Comparison of ENCODE assay signal across 10 cellular contexts in genomic region chr5:179852993-179853547, GRCh38. TPM values are rescaled to one million over a fixed set of nuclear protein-coding genes. Genes with fewer than 3 reads are reported as not detected.
DNase-seq lines count a peak whose midpoint lies in the region; ATAC-seq lines count a peak whose summit lies in the region.
"Had no signal": no experiment of that assay in that cellular context is flagged by ENCODE, and none has a peak within 500 bp of the region (broad histone marks: within the 10 kb centered on the region; RNA-seq: fewer than 3 reads in every experiment).

No MANE protein-coding gene starts in this region.

- no peak overlapping the region for H3K4me3 Mint-ChIP-seq in activated CD8-positive, alpha-beta T cell treated with anti-CD3 and anti-CD28 coated beads, Interleukin-2, amount 10 ng/mL, durations not matched to agents 7 days and 5 days

- H3K36me3 Mint-ChIP-seq in activated CD8-positive, alpha-beta T cell treated with anti-CD3 and anti-CD28 coated beads, Interleukin-2, amount 10 ng/mL, durations not matched to agents 7 days and 5 days (ENCODE audit: low read depth) = peaks cover 7% of the 10 kb centered on the region

- no peak overlapping the region for H3K27ac Mint-ChIP-seq in activated CD8-positive, alpha-beta T cell treated with anti-CD3 and anti-CD28 coated beads, Interleukin-2, amount 10 ng/mL, durations not matched to agents 7 days and 5 days

- POLR2A ChIA-PET in activated CD8-positive, alpha-beta T cell treated with anti-CD3 and anti-CD28 coated beads, Interleukin-2, amount 10 ng/mL, durations not matched to agents 7 days and 5 days (lab: Charles Lee) = no interaction called here

- ATAC-seq in GM19395 (IDR thresholded peaks at IDR 0.05; ENCODE audit: unreplicated experiment) (peak; percentile 94), HG02870 (IDR thresholded peaks at IDR 0.05; ENCODE audit: unreplicated experiment) (peak; percentile 77)
- no peak for ATAC-seq in activated CD8-positive, alpha-beta T cell treated with anti-CD3 and anti-CD28 coated beads, Interleukin-2, amount 10 ng/mL, durations not matched to agents 7 days and 5 days

- no peaks in the 10 kb centered on the region for H3K9me3 Mint-ChIP-seq in activated CD8-positive, alpha-beta T cell treated with anti-CD3 and anti-CD28 coated beads, Interleukin-2, amount 10 ng/mL, durations not matched to agents 7 days and 5 days (ENCODE audit: insufficient read depth)

- H3K4me1 Mint-ChIP-seq in activated CD8-positive, alpha-beta T cell treated with anti-CD3 and anti-CD28 coated beads, Interleukin-2, amount 10 ng/mL, durations not matched to agents 7 days and 5 days (ENCODE audit: low read depth) = peaks cover 8% of the 10 kb centered on the region

- H3K27me3 Mint-ChIP-seq in activated CD8-positive, alpha-beta T cell treated with anti-CD3 and anti-CD28 coated beads, Interleukin-2, amount 10 ng/mL, durations not matched to agents 7 days and 5 days (ENCODE audit: low read depth) = no peaks in the 10 kb centered on the region

- DNase-seq in CD1c-positive myeloid dendritic cell (ENCODE audit: extremely low spot score) (peak; percentile 44), NOMO-1 treated with DMSO at 0.1 percent for 48 hours (lab: John Stamatoyannopoulos, UW; ENCODE audit: unreplicated experiment) (peak; percentile 79), SK-N-DZ (ENCODE audit: low spot score) (no peak), NCI-H1436 treated with DMSO at 0.1 percent for 48 hours (lab: John Stamatoyannopoulos, UW) (no peak), DMS153 treated with DMSO at 0.1 percent for 48 hours (lab: John Stamatoyannopoulos, UW; ENCODE audit: unreplicated experiment) (no peak)
- no peak for DNase-seq in activated CD8-positive, alpha-beta T cell treated with anti-CD3 and anti-CD28 coated beads, Interleukin-2, amount 10 ng/mL, durations not matched to agents 7 days and 5 days
- DNase-seq: effector CD8-positive, alpha-beta T cell had no signal

- CTCF ChIA-PET in activated CD8-positive, alpha-beta T cell treated with anti-CD3 and anti-CD28 coated beads, Interleukin-2, amount 10 ng/mL, durations not matched to agents 7 days and 5 days (lab: Charles Lee) = no interaction called here

RNA-seq across cellular contexts. Expression of gene MRNIP, which starts 5.5 kb away (rescaled TPM):
- 10 to 100 TPM; 16.1 to 17.1 TPM for total RNA-seq in activated CD8-positive, alpha-beta T cell treated with anti-CD3 and anti-CD28 coated beads, Interleukin-2, amount 10 ng/mL, durations not matched to agents 7 days and 5 days
- polyA plus RNA-seq in SK-N-DZ (2014; cell fraction: cytosol; rRNA removed) = 60.7 and 72.9 TPM in 2 replicates
- 207 and 213 TPM in 2 replicates for polyA plus RNA-seq in SK-N-DZ (2014; cell fraction: nucleus; rRNA removed)

RNA-seq across cellular contexts. Expression of gene SQSTM1, which starts 32.4 kb away (rescaled TPM):
- total RNA-seq in activated CD8-positive, alpha-beta T cell treated with anti-CD3 and anti-CD28 coated beads, Interleukin-2, amount 10 ng/mL, durations not matched to agents 7 days and 5 days = 100 to 1,000 TPM in 1 of 2 experiments, 10 to 100 TPM in 1; 100.0 to 102 TPM
- polyA plus RNA-seq in SK-N-DZ (2014; cell fraction: cytosol; rRNA removed) = 48.1 and 55.0 TPM in 2 replicates
- 63.1 and 73.0 TPM in 2 replicates for polyA plus RNA-seq in SK-N-DZ (2014; cell fraction: nucleus; rRNA removed)

RNA-seq across cellular contexts. Expression of gene MGAT4B, which starts 46.4 kb away (rescaled TPM):
- 100 to 1,000 TPM in 1 of 2 experiments, 10 to 100 TPM in 1; 85.9 to 103 TPM for total RNA-seq in activated CD8-positive, alpha-beta T cell treated with anti-CD3 and anti-CD28 coated beads, Interleukin-2, amount 10 ng/mL, durations not matched to agents 7 days and 5 days
- polyA plus RNA-seq in SK-N-DZ (2014; cell fraction: cytosol; rRNA removed) = 112 and 113 TPM in 2 replicates
- polyA plus RNA-seq in SK-N-DZ (2014; cell fraction: nucleus; rRNA removed) = 255 and 338 TPM in 2 replicates

RNA-seq across cellular contexts. Expression of gene TBC1D9B, which starts 54.6 kb away (rescaled TPM):
- 10 to 100 TPM; 70.5 to 72.7 TPM for total RNA-seq in activated CD8-positive, alpha-beta T cell treated with anti-CD3 and anti-CD28 coated beads, Interleukin-2, amount 10 ng/mL, durations not matched to agents 7 days and 5 days
- 42.5 and 59.5 TPM in 2 replicates for polyA plus RNA-seq in SK-N-DZ (2014; cell fraction: cytosol; rRNA removed)
- 155 and 275 TPM in 2 replicates for polyA plus RNA-seq in SK-N-DZ (2014; cell fraction: nucleus; rRNA removed)

RNA-seq across cellular contexts. Expression of gene LTC4S, which starts 59.3 kb away (rescaled TPM):
- 1 to 10 TPM; 3.7 to 3.8 TPM for total RNA-seq in activated CD8-positive, alpha-beta T cell treated with anti-CD3 and anti-CD28 coated beads, Interleukin-2, amount 10 ng/mL, durations not matched to agents 7 days and 5 days
- not detected in 2 replicates for polyA plus RNA-seq in SK-N-DZ (2014; cell fraction: cytosol; rRNA removed)
- 4.2 and 9.1 TPM in 2 replicates for polyA plus RNA-seq in SK-N-DZ (2014; cell fraction: nucleus; rRNA removed)
- total RNA-seq: HT1080 had no signal

Comparison
In these comparisons a context has a peak if more than half of its experiments do, and no peak if none do; other contexts are left out.
1. DNase-seq: peak in CD1c-positive myeloid dendritic cell (single experiment) and NOMO-1 treated with DMSO at 0.1 percent for 48 hours (single experiment); none in activated CD8-positive, alpha-beta T cell treated with anti-CD3 and anti-CD28 coated beads, Interleukin-2, amount 10 ng/mL, durations not matched to agents 7 days and 5 days (single experiment), SK-N-DZ (single experiment), NCI-H1436 treated with DMSO at 0.1 percent for 48 hours (single experiment) and DMS153 treated with DMSO at 0.1 percent for 48 hours (single experiment).